Comparison of ENCODE assay signal across 11 cellular contexts in the genomic region with DNA sequence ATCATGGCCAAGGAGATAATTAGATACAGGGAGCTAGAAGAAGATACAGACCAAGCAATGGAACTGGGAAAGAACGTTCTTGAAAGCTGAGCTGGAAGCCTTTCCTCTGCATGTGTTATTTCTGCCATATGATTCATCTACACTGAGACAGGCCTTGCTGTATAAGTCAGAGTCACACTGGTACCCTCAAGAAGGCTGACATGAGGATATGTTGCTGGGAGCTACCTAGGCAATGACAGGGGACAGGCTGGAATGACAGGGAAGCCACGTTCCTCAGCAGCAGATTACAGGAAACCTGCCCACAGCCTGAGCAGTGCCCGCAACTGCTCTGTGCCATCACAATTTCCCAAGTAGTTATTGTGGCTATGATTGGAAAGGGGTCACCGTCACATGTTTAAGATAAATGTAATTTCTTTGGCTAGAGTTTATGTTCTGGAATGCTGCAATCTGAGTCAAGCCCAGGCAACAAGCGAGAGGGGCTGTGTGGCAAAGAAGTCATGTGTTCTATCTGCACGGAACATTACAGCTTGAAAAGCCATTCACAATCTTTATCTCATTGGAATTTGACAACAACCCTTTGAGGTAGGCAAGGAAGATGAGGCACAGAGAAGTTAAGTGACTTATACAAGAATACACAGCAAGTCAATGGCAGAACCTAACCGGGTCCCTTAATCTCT.
DNase-seq lines count a peak whose midpoint lies in the region; ATAC-seq and TF ChIP-seq lines count a peak whose summit lies in the region.
"Had no signal": no experiment of that assay in that cellular context is flagged by ENCODE, and none has a peak within 500 bp of the region (broad histone marks: within the 10 kb centered on the region; RNA-seq: fewer than 3 reads in every experiment).

No MANE protein-coding gene starts in this region.

- no peak for ATAC-seq in HG03135 (IDR thresholded peaks at IDR 0.05; ENCODE audit: unreplicated experiment)
- ATAC-seq in GM18498 (IDR thresholded peaks at IDR 0.05; ENCODE audit: unreplicated experiment): no peak
- ATAC-seq: gastroesophageal sphincter; stimulated activated naive B cell treated with anti-CD40 and anti-IgM and Interleukin-4, amounts not matched to agents 10 μg/mL and 1 μg/mL and 100 μg/mL, for 72 hours had no signal

- DNase-seq in EL (peak; percentile 81), amniotic epithelial cell (ENCODE audit: low read depth) (peak; percentile 86), fibroblast of the conjunctiva (ENCODE audit: low read depth) (peak; percentile 73), retinal pigment epithelial cell (ENCODE audit: low read depth) (peak; percentile 86), NCI-H748 (lab: John Stamatoyannopoulos, UW; ENCODE audit: unreplicated experiment) (no peak), DMS153 (lab: John Stamatoyannopoulos, UW) (no peak)
- DNase-seq: stimulated activated CD4-positive, alpha-beta T cell treated with anti-CD3 and anti-CD28 coated beads, Interleukin-1b, Interleukin-23, amount 100 ng/mL, for 48 hours; stimulated activated naive B cell treated with anti-CD40 and anti-IgM and Interleukin-4, amounts not matched to agents 10 μg/mL and 1 μg/mL and 100 μg/mL, for 72 hours had no signal

- TF ChIP-seq CTCF in retinal pigment epithelial cell (conservative IDR thresholded peaks at IDR 0.05; ENCODE audit: low read depth, low read length): no peak

- H3K4me3 ChIP-seq in retinal pigment epithelial cell (ENCODE audit: low read length): no peak overlapping the region
- H3K4me3 ChIP-seq: gastroesophageal sphincter had no signal

Comparison
In these comparisons a context has a peak if more than half of its experiments do, and no peak if none do; other contexts are left out.
1. DNase-seq: peak in EL (single experiment), amniotic epithelial cell (single experiment), fibroblast of the conjunctiva (single experiment) and retinal pigment epithelial cell (single experiment); none in NCI-H748 (single experiment) and DMS153 (single experiment).